Comparison of ENCODE assay signal across 13 cellular contexts in the genomic region with DNA sequence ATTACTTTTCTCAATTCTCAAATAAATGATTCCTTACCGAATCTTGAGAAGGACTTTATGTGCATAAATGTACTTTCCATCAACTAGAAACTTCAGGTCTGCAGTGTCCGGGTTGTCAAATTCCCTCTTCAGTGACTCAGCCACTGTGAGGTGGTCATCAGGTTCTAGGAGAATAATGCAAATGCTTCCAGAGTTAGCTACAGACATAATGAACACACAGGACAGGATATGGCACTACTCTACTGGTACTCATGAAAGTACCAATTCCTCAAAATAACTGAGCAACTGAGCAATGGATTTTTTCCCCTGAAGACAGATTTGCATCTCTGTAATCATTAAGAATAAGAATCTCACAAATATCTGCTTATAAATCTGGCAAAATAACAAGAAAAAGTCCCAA. TPM values are rescaled to one million over a fixed set of nuclear protein-coding genes. Genes with fewer than 3 reads are reported as not detected.
DNase-seq lines count a peak whose midpoint lies in the region; ATAC-seq, FAIRE-seq and TF ChIP-seq lines count a peak whose summit lies in the region.
"Had no signal": no experiment of that assay in that cellular context is flagged by ENCODE, and none has a peak within 500 bp of the region (broad histone marks: within the 10 kb centered on the region; RNA-seq: fewer than 3 reads in every experiment).

No MANE protein-coding gene starts in this region.

- H3K27me3 ChIP-seq in mammary epithelial cell (ENCODE audit: insufficient read depth, low read length) = no peaks in the 10 kb centered on the region
- H3K27me3 ChIP-seq in GM12878 (replicated peaks in 1 of 2; ENCODE audit: control insufficient read depth in 2 of 2, insufficient read depth in 2 of 2, low read length in 1 of 2) = no peaks in the 10 kb centered on the region

- no peak for TF ChIP-seq EP300 in GM12878 (IDR thresholded peaks at IDR 0.05; ENCODE audit: borderline replicate concordance in 1 of 2, control insufficient read depth in 1 of 2, low read depth in 2 of 2, low read length in 2 of 2)

- CTCF ChIA-PET in mammary epithelial cell (lab: Charles Lee; ENCODE audit: low non-redundant PET) (no interaction called here), MCF 10A (lab: Yijun Ruan, JAX) (no interaction called here), GM12878 (lab: Yijun Ruan, JAX) (interaction anchor here (0.5 to 1.3 kb wide), 3 partner anchors 9 to 20 kb away, joined by 3 read pairs; no protein-coding TSS in a partner anchor)

- 81% methylated on average over 2 of the region's 2 CpGs for WGBS in mammary epithelial cell (ENCODE audit: low coverage, missing lambda C conversion rate)
- 56% methylated on average over 2 of the region's 2 CpGs for WGBS in GM12878 (ENCODE audit: insufficient coverage, insufficient replicate concordance, low lambda C conversion rate, missing lambda C conversion rate)

- H2AFZ ChIP-seq in mammary epithelial cell (ENCODE audit: low read depth, low read length) = no peak overlapping the region
- H2AFZ ChIP-seq in GM12878 (ENCODE audit: control insufficient read depth, low read depth, low read length) = no peak overlapping the region

- dilution Hi-C loops in mammary epithelial cell (cut with HindIII; ENCODE audit: low sequenced_read_pairs) = no loop called here

- SMC1A ChIA-PET in GM12878 (lab: Charles Lee; ENCODE audit: uncharacterized antibody, unreplicated experiment) = interaction anchor here (1.0 to 1.6 kb wide), 3 partner anchors 14 to 60 kb away, joined by 3 to 5 read pairs (median 3); no protein-coding TSS in a partner anchor

- H3K36me3 ChIP-seq in mammary epithelial cell (ENCODE audit: insufficient read depth, low read length) (no peaks in the 10 kb centered on the region), GM12878 (ENCODE audit: control insufficient read depth in 2 of 2, insufficient read depth in 2 of 2, low read length in 1 of 2) (peaks cover 0 to 3% of the 10 kb centered on the region in 2 experiments; a peak in 1 of 4 replicates)

- H3K9ac ChIP-seq in mammary epithelial cell (ENCODE audit: insufficient read depth, low read length) (no peak overlapping the region), GM12878 (ENCODE audit: control insufficient read depth, insufficient read depth, low read length) (no peak overlapping the region)

- H4K20me1 ChIP-seq in mammary epithelial cell (ENCODE audit: insufficient read depth, low read length) = no peaks in the 10 kb centered on the region
- H4K20me1 ChIP-seq in GM12878 (ENCODE audit: control insufficient read depth, insufficient read depth) = no peaks in the 10 kb centered on the region

- POLR2A ChIA-PET in MCF 10A (lab: Yijun Ruan, JAX) (interaction anchor here (1.2 to 1.7 kb wide), 5 partner anchors 8 to 89 kb away, joined by 3 to 9 read pairs (median 6); a partner anchor contains a TSS), GM12878 (lab: Charles Lee) (no interaction called here)

- no TSS peak for BruUV-seq in mammary epithelial cell (replicated peaks; lab: Mats Ljungman, UMichigan)
- BruUV-seq in MCF 10A (replicated peaks; lab: Mats Ljungman, UMichigan) = no TSS peak
- BruUV-seq in GM12878 (replicated peaks; lab: Mats Ljungman, UMichigan) = no TSS peak

- H3K4me1 ChIP-seq in mammary epithelial cell (ENCODE audit: insufficient read depth, low read length) (peaks cover 36% of the 10 kb centered on the region), GM12878 (ENCODE audit: control insufficient read depth, insufficient read depth, low read length) (peaks cover 56% of the 10 kb centered on the region)

- TF ChIP-seq CTCF in mammary epithelial cell (conservative IDR thresholded peaks at IDR 0.05 in 1 of 2, IDR thresholded peaks at IDR 0.05 in 1 of 2; ENCODE audit: extremely low read depth in 1 of 2, insufficient read depth in 1 of 2, low read depth in 1 of 2, low read length in 2 of 2) (no peak), MCF 10A (IDR thresholded peaks at IDR 0.05; ENCODE audit: unreplicated experiment) (no peak), GM12878 (IDR thresholded peaks at IDR 0.05 in 2 of 3, conservative IDR thresholded peaks at IDR 0.05 in 1 of 3; ENCODE audit: control insufficient read depth in 2 of 3, extremely low read depth in 1 of 3, insufficient read depth in 1 of 3, low read depth in 3 of 3, low read length in 3 of 3) (no peak)

- no peak overlapping the region for H3K27ac Mint-ChIP-seq in MCF 10A (ENCODE audit: low read depth, unreplicated experiment)
- H3K27ac Mint-ChIP-seq: endodermal cell; T-helper 1 cell treated with Interleukin-12 subunit alpha and Interleukin-12 subunit beta and Interleukin-4 antibody, amounts not matched to agents 30 μg/mL and 1 μg/mL, for 36 hours had no signal

- H3K4me3 ChIP-seq in mammary epithelial cell (replicated peaks in 1 of 3; ENCODE audit: insufficient read depth in 1 of 3, low read depth in 2 of 3, low read length in 3 of 3) (no peak overlapping the region), GM12878 (no peak overlapping the region)

- TF ChIP-seq POLR2A in GM12878 (IDR thresholded peaks at IDR 0.05; ENCODE audit: low read depth, low read length) = no peak

- peak; percentile 34 for ATAC-seq in HG03439 (IDR thresholded peaks at IDR 0.05; ENCODE audit: unreplicated experiment)
- ATAC-seq in GM12878 = peak; percentile 12; the same call in 1 of the 3 replicates
- no peak for ATAC-seq in HG02885 (IDR thresholded peaks at IDR 0.05; ENCODE audit: poor library complexity, unreplicated experiment)

- intact Hi-C loops in mammary epithelial cell (cut with micrococcal nuclease) (loop anchor here (5.0 to 10.0 kb wide), 3 partner anchors 76 to 377 kb away; a partner anchor contains a TSS), MCF 10A (cut with micrococcal nuclease) (no loop called here), GM12878 (cut with micrococcal nuclease; ENCODE audit: unreplicated experiment) (no loop called here)

- peak; percentile 86 for FAIRE-seq in GM12878 (lab: Jason Lieb, UNC)

- H3K27ac ChIP-seq in mammary epithelial cell (ENCODE audit: insufficient read depth, low read depth, low read length) (no peak overlapping the region), GM12878 (ENCODE audit: control insufficient read depth, insufficient read depth) (peak overlapping the region; percentile 52; the same call in 1 of the 2 replicates)

- H3K4me1 Mint-ChIP-seq in MCF 10A (ENCODE audit: insufficient read depth, unreplicated experiment) = peaks cover 14% of the 10 kb centered on the region

- H3K27me3 Mint-ChIP-seq in MCF 10A (ENCODE audit: insufficient read depth, unreplicated experiment) = no peaks in the 10 kb centered on the region

- RAD21 ChIA-PET in GM12878 (lab: Charles Lee; ENCODE audit: unreplicated experiment) = interaction anchor here (0.8 kb wide), 1 partner anchor 23 kb away, joined by 3 read pairs; no protein-coding TSS in a partner anchor

- H3K79me2 ChIP-seq in mammary epithelial cell (ENCODE audit: insufficient read depth, low read length) (no peaks in the 10 kb centered on the region), GM12878 (ENCODE audit: control insufficient read depth, insufficient read depth, low read length) (no peaks in the 10 kb centered on the region; the same call in 1 of the 2 replicates)

- no peak overlapping the region for H3K4me2 ChIP-seq in mammary epithelial cell (ENCODE audit: insufficient read depth, low read depth, low read length)
- no peak overlapping the region for H3K4me2 ChIP-seq in GM12878 (ENCODE audit: control insufficient read depth, insufficient read depth)

- H3K9me3 ChIP-seq in mammary epithelial cell (replicated peaks; ENCODE audit: insufficient read depth, low read length) = no peaks in the 10 kb centered on the region
- H3K9me3 ChIP-seq in GM12878 (replicated peaks; ENCODE audit: control insufficient read depth, insufficient read depth, low read length) = no peaks in the 10 kb centered on the region

- no peak overlapping the region for H3K4me3 Mint-ChIP-seq in MCF 10A (ENCODE audit: unreplicated experiment)
- H3K4me3 Mint-ChIP-seq: endodermal cell; T-helper 1 cell treated with Interleukin-12 subunit alpha and Interleukin-12 subunit beta and Interleukin-4 antibody, amounts not matched to agents 30 μg/mL and 1 μg/mL, for 36 hours had no signal

- peak; percentile 7 for DNase-seq in mammary epithelial cell
- no peak for DNase-seq in MCF 10A (ENCODE audit: unreplicated experiment)
- no peak for DNase-seq in GM12878 (ENCODE audit: low read depth, low spot score)
- no peak for DNase-seq in medulla oblongata (ENCODE audit: extremely low spot score)
- DNase-seq in KG1 (lab: John Stamatoyannopoulos, UW) = no peak
- DNase-seq in SK-N-DZ (ENCODE audit: low spot score) = no peak
- DNase-seq: DMS153, endodermal cell, NCI-H1694, substantia nigra had no signal

- no peak for TF ChIP-seq RAD21 in GM12878 (IDR thresholded peaks at IDR 0.05; ENCODE audit: insufficient read depth, low read depth, low read length)

- no peaks in the 10 kb centered on the region for H3K36me3 Mint-ChIP-seq in MCF 10A (ENCODE audit: insufficient read depth, unreplicated experiment)

- in situ Hi-C loops in mammary epithelial cell (cut with MboI; ENCODE audit: low sequenced_read_pairs in 2 of 2) = no loop called here
- in situ Hi-C loops in GM12878 (cut with MboI) = loop anchor here (5.0 kb wide), 1 partner anchor 76 kb away; no protein-coding TSS in a partner anchor

- H3K9me3 Mint-ChIP-seq in MCF 10A (ENCODE audit: unreplicated experiment) = no peaks in the 10 kb centered on the region
- H3K9me3 Mint-ChIP-seq: endodermal cell; T-helper 1 cell treated with Interleukin-12 subunit alpha and Interleukin-12 subunit beta and Interleukin-4 antibody, amounts not matched to agents 30 μg/mL and 1 μg/mL, for 36 hours had no signal

RNA-seq across cellular contexts. Expression of a gene that starts 31.2 kb away (rescaled TPM):
- 10 to 100 TPM in 1 of 2 donors, 1 to 10 TPM in 1; 4.9 to 12.0 TPM for total RNA-seq in mammary epithelial cell
- 3.7 TPM for polyA plus RNA-seq in mammary epithelial cell
- 0.26 TPM for polyA minus RNA-seq in mammary epithelial cell
- total RNA-seq in MCF 10A (2022) = 2.4 TPM in 2 replicates
- total RNA-seq in GM12878 (2013; cell fraction: nucleolus; rRNA removed) = 2.7 and 4.2 TPM in 2 replicates
- total RNA-seq in GM12878 (2014; rRNA removed) = 5.0 and 6.9 TPM in 2 replicates
- 6.9 and 8.3 TPM in 2 replicates for total RNA-seq in GM12878 (2014; rRNA removed; fragmentation: Illumina TruSeq; extraction: Trizol)
- 5.9 and 7.7 TPM in 2 replicates for total RNA-seq in GM12878 (2021)
- 9.4 TPM for polyA plus RNA-seq in GM12878 (2011; ENCODE audit: low read depth)
- polyA plus RNA-seq in GM12878 (2011; rRNA removed) = 9.8 and 15.3 TPM in 2 replicates
- polyA plus RNA-seq in GM12878 (2011; cell fraction: cytosol; rRNA removed) = 3.9 and 5.7 TPM in 2 replicates
- polyA plus RNA-seq in GM12878 (2011; cell fraction: nucleus; rRNA removed) = 14.0 and 14.2 TPM in 2 replicates
- 9.5 and 16.1 TPM in 2 replicates for polyA plus RNA-seq in GM12878 (2012)
- polyA plus RNA-seq in GM12878 (2014; fragmentation: Illumina TruSeq; extraction: Trizol) = 7.4 and 8.7 TPM in 2 replicates
- polyA plus RNA-seq in GM12878 (2014; fragmentation: Nextera tagmentation; extraction: Ambion mirVana) = 10 to 100 TPM in 1 of 2 experiments, 1 to 10 TPM in 1; 8.7 to 10.4 TPM
- 7.5 and 7.7 TPM in 2 replicates for polyA plus RNA-seq in GM12878 (2014; rRNA removed)
- 10 to 100 TPM; 15.8 to 16.0 TPM for polyA plus RNA-seq in GM12878 (2016; fragmentation: Nextera tagmentation; extraction: Ambion mirVana)
- polyA minus RNA-seq in GM12878 (2011; rRNA and poly(A)+ RNA removed) = 6.9 and 8.3 TPM in 2 replicates
- 1.6 and 1.9 TPM in 2 replicates for polyA minus RNA-seq in GM12878 (2011; cell fraction: cytosol; rRNA and poly(A)+ RNA removed)
- 2.9 and 3.6 TPM in 2 replicates for polyA minus RNA-seq in GM12878 (2011; cell fraction: nucleus; rRNA and poly(A)+ RNA removed)
- polyA plus RNA-seq in SK-N-DZ (2014; cell fraction: cytosol; rRNA removed) = 8.6 and 27.6 TPM in 2 replicates
- 12.3 and 13.5 TPM in 2 replicates for polyA plus RNA-seq in SK-N-DZ (2014; cell fraction: nucleus; rRNA removed)
